In the genomic region with DNA sequence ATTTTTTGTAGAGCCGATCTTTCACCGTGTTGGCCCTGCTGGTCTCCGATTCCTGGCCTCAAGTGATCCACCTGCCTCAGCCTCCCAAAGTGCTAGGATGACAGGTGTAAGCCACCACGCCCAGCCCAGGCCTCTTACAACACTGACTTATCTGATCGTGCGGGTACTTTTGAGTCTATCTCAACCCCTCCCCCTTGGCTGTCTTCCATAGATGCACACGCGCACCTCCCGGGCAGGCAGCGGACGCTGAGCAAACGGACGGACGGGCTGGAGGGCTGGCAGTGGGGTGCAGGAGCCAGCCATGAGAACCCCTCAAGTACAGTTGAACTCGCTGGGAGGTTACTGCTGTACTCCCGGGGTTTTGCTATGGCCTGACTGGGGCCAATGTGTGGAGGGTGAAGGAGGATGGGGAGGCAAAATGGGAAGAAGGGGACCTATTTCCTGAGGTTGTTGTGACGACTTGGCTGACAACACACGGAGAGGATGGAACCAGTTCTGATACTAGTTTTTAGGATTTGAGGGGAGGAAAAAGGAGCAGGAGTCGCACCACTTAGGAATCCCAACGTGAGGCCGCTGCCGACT, we compare ENCODE assay signal across 8 cellular contexts. TPM values are rescaled to one million over a fixed set of nuclear protein-coding genes. Genes with fewer than 3 reads are reported as not detected.
DNase-seq lines count a peak whose midpoint lies in the region; ATAC-seq, FAIRE-seq and TF ChIP-seq lines count a peak whose summit lies in the region.

No MANE protein-coding gene starts in this region.

- H3K4me2 ChIP-seq in GM23338 (peak overlapping the region; percentile 93), HepG2 (ENCODE audit: low read depth, low read length) (peak overlapping the region; percentile 96)

- DNase-seq in AG20443 (ENCODE audit: low spot score), result peak; percentile 25
- DNase-seq in GM23338 (ENCODE audit: low spot score), result peak; percentile 35
- peak; percentile 62 for DNase-seq in SW480 (ENCODE audit: low spot score)
- no peak for DNase-seq in breast epithelium (ENCODE audit: low spot score in 2 of 2)
- peak; percentile 50 for DNase-seq in HepG2 (ENCODE audit: low spot score)
- DNase-seq in stimulated activated CD8-positive, alpha-beta memory T cell treated with anti-CD3 and anti-CD28 coated beads, Interleukin-2, amount 100 ng/mL, for 48 hours (ENCODE audit: low read depth in 2 of 2), result peak; percentile 12 to 21
- no peak for DNase-seq in NCI-H1436 (lab: John Stamatoyannopoulos, UW)

- H3K4me1 Mint-ChIP-seq in GM23338, result peaks cover 32% of the 10 kb centered on the region

- no TSS peak for BruUV-seq in HepG2 (replicated peaks; lab: Mats Ljungman, UMichigan)

- TF ChIP-seq EP300 in HepG2 (IDR thresholded peaks at IDR 0.05; ENCODE audit: low read depth in 2 of 2, low read length in 2 of 2) (no peak), HepG2 (CRISPR knock-in tag; IDR thresholded peaks at IDR 0.05; ENCODE audit: borderline replicate concordance) (no peak)

- H3K27ac ChIP-seq in GM23338 (ENCODE audit: low read depth) (no peak overlapping the region), breast epithelium (peak overlapping the region; percentile 96 to 99), HepG2 (ENCODE audit: extremely low read length, insufficient read depth, low read length) (peak overlapping the region; percentile 72)

- FAIRE-seq in HepG2 (lab: Jason Lieb, UNC), result no peak

- no peaks in the 10 kb centered on the region for H3K36me3 ChIP-seq in GM23338 (ENCODE audit: insufficient read depth)
- H3K36me3 ChIP-seq in breast epithelium, result no peaks in the 10 kb centered on the region
- no peaks in the 10 kb centered on the region for H3K36me3 ChIP-seq in HepG2 (replicated peaks in 1 of 2; ENCODE audit: control insufficient read depth in 1 of 2, insufficient read depth in 2 of 2, low read length in 2 of 2)

- in situ Hi-C loops in HepG2 (cut with HindIII; ENCODE audit: extremely low pct_ligation_motif_present, low pct_unique_long_range_greater_than_20kb), result no loop called here

- POLR2A ChIA-PET in HepG2 (lab: Yijun Ruan, JAX), result interaction anchor here (1.6 to 2.0 kb wide), 2 partner anchors 431 to 447 kb away, joined by 3 to 4 read pairs; no protein-coding TSS in a partner anchor

- peaks cover 14% of the 10 kb centered on the region for H3K27me3 Mint-ChIP-seq in GM23338 (ENCODE audit: insufficient read depth, low read depth, poor library complexity)

- H3K36me3 Mint-ChIP-seq in GM23338 (ENCODE audit: low read depth), result peaks cover 2% of the 10 kb centered on the region; the same call in 1 of the 3 replicates

- no peaks in the 10 kb centered on the region for H4K20me1 ChIP-seq in GM23338 (replicated peaks; ENCODE audit: insufficient read depth)
- no peaks in the 10 kb centered on the region; the same call in 1 of the 2 replicates for H4K20me1 ChIP-seq in HepG2 (ENCODE audit: insufficient read depth, low read length)

- peak overlapping the region; percentile 77 for H3K9ac ChIP-seq in HepG2 (ENCODE audit: insufficient read depth, low read depth, low read length)

- no peaks in the 10 kb centered on the region; the same call in 1 of the 2 replicates for H3F3A ChIP-seq in GM23338 (replicated peaks; ENCODE audit: low read depth)

- intact Hi-C loops in breast epithelium (cut with DNase I; ENCODE audit: low total_unique reads), result no loop called here
- intact Hi-C loops in HepG2 (cut with micrococcal nuclease; ENCODE audit: unreplicated experiment), result loop anchor here (2.0 to 10.0 kb wide), 5 partner anchors 43 to 491 kb away; partner anchors contain the start of gene TTF2

- TF ChIP-seq RAD21 in HepG2 (CRISPR knock-in tag; IDR thresholded peaks at IDR 0.05), result no peak

- ATAC-seq in GM23338, result peak; percentile 4
- peak; percentile 30 for ATAC-seq in HepG2
- no peak for ATAC-seq in GM19467 (IDR thresholded peaks at IDR 0.05; ENCODE audit: unreplicated experiment)

- CTCF ChIA-PET in HepG2 (lab: Yijun Ruan, JAX; ENCODE audit: low intra/inter-chr PET ratio, low total read pairs), result no interaction called here

- peak overlapping the region; percentile 90 for H3K4me3 ChIP-seq in GM23338
- peak overlapping the region; percentile 86 to 99 (median 90) for H3K4me3 ChIP-seq in breast epithelium
- peak overlapping the region; percentile 72 to 85 (median 74) for H3K4me3 ChIP-seq in HepG2 (replicated peaks in 1 of 3; ENCODE audit: insufficient read depth in 1 of 3, low read depth in 2 of 3, low read length in 3 of 3)

- WGBS in HepG2 (ENCODE audit: low lambda C conversion rate), result 24% methylated on average over 20 of the region's 22 CpGs

- no peak for TF ChIP-seq POLR2A in breast epithelium (IDR thresholded peaks at IDR 0.05)
- TF ChIP-seq POLR2A in HepG2 (IDR thresholded peaks at IDR 0.05; ENCODE audit: insufficient read depth in 1 of 2, low read depth in 2 of 2, low read length in 2 of 2), result no peak

- H3K4me1 ChIP-seq in GM23338 (ENCODE audit: insufficient read depth) (peaks cover 19% of the 10 kb centered on the region), breast epithelium (peaks cover 0 to 7% of the 10 kb centered on the region in 2 donors), HepG2 (ENCODE audit: insufficient read depth, low read length) (peaks cover 33% of the 10 kb centered on the region)

- no peaks in the 10 kb centered on the region for H3K9me3 ChIP-seq in breast epithelium
- no peaks in the 10 kb centered on the region for H3K9me3 ChIP-seq in HepG2 (ENCODE audit: low read length)

- H3K27me3 ChIP-seq in GM23338 (ENCODE audit: insufficient read depth), result peaks cover 8% of the 10 kb centered on the region
- no peaks in the 10 kb centered on the region for H3K27me3 ChIP-seq in breast epithelium
- peaks cover 0 to 20% of the 10 kb centered on the region in 2 experiments; a peak in 2 of 5 replicates for H3K27me3 ChIP-seq in HepG2 (ENCODE audit: control insufficient read depth in 1 of 2, insufficient read depth in 2 of 2, low read length in 2 of 2)

- no peak overlapping the region for H3K27ac Mint-ChIP-seq in GM23338

- H2AFZ ChIP-seq in GM23338 (peak overlapping the region; percentile 97), HepG2 (ENCODE audit: low read length) (peak overlapping the region; percentile 16)

- TF ChIP-seq CTCF in GM23338 (conservative IDR thresholded peaks at IDR 0.05; ENCODE audit: low read depth in 2 of 2) (no peak), breast epithelium (IDR thresholded peaks at IDR 0.05) (no peak), HepG2 (CRISPR knock-in tag; IDR thresholded peaks at IDR 0.05) (no peak)

- peak overlapping the region; percentile 75 for H3K4me3 Mint-ChIP-seq in GM23338

- no peaks in the 10 kb centered on the region for H3K9me2 ChIP-seq in GM23338 (ENCODE audit: insufficient read depth)

- H3K79me2 ChIP-seq in GM23338 (replicated peaks; ENCODE audit: insufficient read depth), result peaks cover 6% of the 10 kb centered on the region; the same call in 1 of the 2 replicates
- no peaks in the 10 kb centered on the region for H3K79me2 ChIP-seq in HepG2 (ENCODE audit: insufficient read depth, low read length)

- no peaks in the 10 kb centered on the region for H3K9me3 Mint-ChIP-seq in GM23338

TF ChIP-seq in GM23338, 12 proteins besides CTCF, POLR2A, EP300 and RAD21 (continues in another document):
- TF ChIP-seq NANOG (IDR thresholded peaks at IDR 0.05; ENCODE audit: borderline replicate concordance), result no peak

TF ChIP-seq in HepG2, 621 proteins besides CTCF, POLR2A, EP300 and RAD21 (continues in another document):
- TF ChIP-seq ZNF672 (CRISPR knock-in tag; IDR thresholded peaks at IDR 0.05) (no peak), PAF1 (CRISPR knock-in tag; IDR thresholded peaks at IDR 0.05) (no peak)

RNA-seq across cellular contexts. Expression of gene CD58, which starts 1.0 kb away (rescaled TPM):
- 9.2 and 10.3 TPM in 2 replicates for total RNA-seq in GM23338 (2014; rRNA removed; shearing (Covaris generic))
- 11.6 and 12.5 TPM in 2 replicates for polyA plus RNA-seq in GM23338 (2016; fragmentation: Nextera tagmentation; extraction: Ambion mirVana)
- 10 to 100 TPM; 22.0 to 31.4 (median 31.3) TPM for total RNA-seq in breast epithelium
- 5.3 and 9.4 TPM in 2 replicates for total RNA-seq in HepG2 (2016; rRNA removed; fragmentation: Illumina TruSeq; extraction: Trizol)
- total RNA-seq in HepG2 (2016; cell fraction: cytosol; rRNA removed; fragmentation: Illumina TruSeq; extraction: Trizol; ENCODE audit: low read depth), result 2.0 and 2.9 TPM in 2 replicates
- total RNA-seq in HepG2 (2016; cell fraction: insoluble cytoplasmic fraction; rRNA removed; fragmentation: Illumina TruSeq; extraction: Trizol), result 6.5 and 11.0 TPM in 2 replicates
- 1.8 and 2.9 TPM in 2 replicates for total RNA-seq in HepG2 (2016; cell fraction: membrane; rRNA removed; fragmentation: Illumina TruSeq; extraction: Trizol)
- 10.7 and 13.5 TPM in 2 replicates for total RNA-seq in HepG2 (2016; cell fraction: nucleus; rRNA removed; fragmentation: Illumina TruSeq; extraction: Trizol)
- polyA plus RNA-seq in HepG2 (2011; rRNA removed), result 10.3 and 13.5 TPM in 2 replicates
- polyA plus RNA-seq in HepG2 (2011; cell fraction: cytosol; rRNA removed), result 4.3 and 8.4 TPM in 2 replicates
- polyA plus RNA-seq in HepG2 (2011; cell fraction: nucleus; rRNA removed), result 4.4 and 5.3 TPM in 2 replicates
- polyA plus RNA-seq in HepG2 (2012), result 6.7 and 7.2 TPM in 2 replicates
- 1.5 and 2.2 TPM in 2 replicates for polyA plus RNA-seq in HepG2 (2016; cell fraction: cytosol; fragmentation: Illumina TruSeq; extraction: Trizol; ENCODE audit: low read depth)
- polyA plus RNA-seq in HepG2 (2016; cell fraction: insoluble cytoplasmic fraction; fragmentation: Illumina TruSeq; extraction: Trizol; ENCODE audit: low read depth), result 3.9 and 7.0 TPM in 2 replicates
- 1.6 and 2.2 TPM in 2 replicates for polyA plus RNA-seq in HepG2 (2016; cell fraction: membrane; fragmentation: Illumina TruSeq; extraction: Trizol; ENCODE audit: low read depth)
- 17.8 and 18.5 TPM in 2 replicates for polyA plus RNA-seq in HepG2 (2016; cell fraction: nucleus; fragmentation: Illumina TruSeq; extraction: Trizol; ENCODE audit: insufficient read depth, low read depth)
- polyA minus RNA-seq in HepG2 (2011; rRNA and poly(A)+ RNA removed; ENCODE audit: low replicate concordance), result 5.4 and 19.6 TPM in 2 replicates
- polyA minus RNA-seq in HepG2 (2011; cell fraction: cytosol; rRNA and poly(A)+ RNA removed), result 2.8 and 5.9 TPM in 2 replicates
- polyA minus RNA-seq in HepG2 (2011; cell fraction: nucleus; rRNA and poly(A)+ RNA removed), result 8.7 and 10.6 TPM in 2 replicates

Comparison
In these comparisons a context has a peak if more than half of its experiments do, and no peak if none do; other contexts are left out.
1. DNase-seq: peak in AG20443 (single experiment), GM23338 (single experiment), SW480 (single experiment), HepG2 (single experiment) and stimulated activated CD8-positive, alpha-beta memory T cell treated with anti-CD3 and anti-CD28 coated beads, Interleukin-2, amount 100 ng/mL, for 48 hours (2 of 2); none in breast epithelium (0 of 2) and NCI-H1436 (single experiment).
2. Peak in every context shown above with its lines, with median percentiles within 50 percentile points of each other: H3K4me3 ChIP-seq.